Comparison of ENCODE assay signal across 35 cellular contexts in the genomic region with DNA sequence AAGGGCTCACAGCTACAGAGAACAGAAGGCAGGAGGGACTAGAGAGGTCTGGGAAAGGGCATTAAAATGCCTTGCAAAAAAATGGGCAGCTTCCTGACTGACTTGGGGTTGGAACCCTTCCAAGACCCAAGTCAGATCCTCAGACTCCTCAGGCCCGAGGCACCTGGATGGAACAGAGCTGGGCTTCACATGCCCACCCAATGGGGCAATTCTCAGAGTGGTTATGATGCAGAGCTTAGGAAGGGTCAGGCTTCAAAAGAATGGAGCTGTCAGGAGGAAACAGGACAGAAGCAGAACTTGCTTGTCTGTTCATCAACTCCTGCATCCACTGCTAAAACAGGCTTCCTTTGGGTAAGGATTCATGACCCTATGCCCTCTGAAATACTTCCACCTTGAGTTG. TPM values are rescaled to one million over a fixed set of nuclear protein-coding genes. Genes with fewer than 3 reads are reported as not detected.
"Had no signal": no experiment of that assay in that cellular context is flagged by ENCODE, and none has a peak within 500 bp of the region (broad histone marks: within the 10 kb centered on the region; RNA-seq: fewer than 3 reads in every experiment).

No MANE protein-coding gene starts in this region.

- H3K36me3 Mint-ChIP-seq: activated naive CD4-positive, alpha-beta T cell treated with anti-CD3 and anti-CD28 coated beads, Interleukin-2, amount 50 U/mL, for 72 hours; brain had no signal

- H3K4me3 ChIP-seq: ascending aorta, cardiac muscle cell, colonic mucosa, gastrocnemius medialis, right lobe of liver, tibial nerve had no signal

- DNase-seq: activated B cell treated with CpG ODN at 0.5 μM for 24 hours; activated CD4-positive, alpha-beta T cell treated with anti-CD3 and anti-CD28 coated beads, Interleukin-2, amount 50 U/mL, for 1 hour; activated CD8-positive, alpha-beta T cell treated with anti-CD3 and anti-CD28 coated beads for 36 hours; activated gamma-delta T cell treated with Interleukin-2 at 50 U/mL for 16 hours; activated T-cell treated with anti-CD3 and anti-CD28 coated beads, Interleukin-2, amount 50 U/mL, for 4 hours; cerebellar nuclear complex; colonic mucosa; effector CD8-positive, alpha-beta T cell; gastrocnemius medialis; glutamatergic neuron; kidney; left colon; mammary epithelial cell; midbrain; right lobe of liver; stimulated activated CD4-positive, alpha-beta T cell treated with anti-CD3 and anti-CD28 coated beads, Interleukin-2, amount 100 ng/mL, for 48 hours; stimulated activated naive CD4-positive, alpha-beta T cell treated with Interleukin-2 at 50 U/mL for 16 hours had no signal

- H3K4me1 ChIP-seq: colonic mucosa had no signal

- H3K27me3 ChIP-seq: ascending aorta, right lobe of liver had no signal

- H3K36me3 ChIP-seq: ascending aorta, cardiac muscle cell, colonic mucosa, gastrocnemius medialis, neutrophil, right lobe of liver, tibial nerve had no signal

- H3K27ac Mint-ChIP-seq: activated B cell treated with CpG ODN at 0.5 μM for 24 hours; nephron; progenitor cell of endocrine pancreas; T-helper 2 cell treated with Interferon-gamma antibody and Interleukin-4, amounts not matched to agents 5 μg/mL and 100 μg/mL, for 36 hours had no signal

- ATAC-seq: activated CD8-positive, alpha-beta T cell treated with anti-CD3 and anti-CD28 coated beads for 36 hours; activated naive CD4-positive, alpha-beta T cell treated with anti-CD3 and anti-CD28 coated beads, Interleukin-2, amount 50 U/mL, for 72 hours; activated T-cell treated with anti-CD3 and anti-CD28 coated beads, Interleukin-2, amount 50 U/mL, for 4 hours; activated T-helper 17 cell treated with anti-CD3 and anti-CD28 coated beads, Interleukin-2, amount 50 U/mL, for 72 hours; gastrocnemius medialis; left colon; right lobe of liver had no signal

- H3K27me3 Mint-ChIP-seq: activated CD8-positive, alpha-beta T cell treated with anti-CD3 and anti-CD28 coated beads for 36 hours had no signal

- H3K9me3 Mint-ChIP-seq: activated B cell treated with CpG ODN at 0.5 μM for 24 hours; activated CD8-positive, alpha-beta T cell treated with anti-CD3 and anti-CD28 coated beads for 36 hours; activated naive CD4-positive, alpha-beta T cell treated with anti-CD3 and anti-CD28 coated beads, Interleukin-2, amount 50 U/mL, for 72 hours; activated T-cell treated with anti-CD3 and anti-CD28 coated beads, Interleukin-2, amount 50 U/mL, for 4 hours; activated T-helper 17 cell treated with anti-CD3 and anti-CD28 coated beads, Interleukin-2, amount 50 U/mL, for 72 hours; nephron; T-helper 2 cell treated with Interferon-gamma antibody and Interleukin-4, amounts not matched to agents 5 μg/mL and 100 μg/mL, for 36 hours had no signal

- H3K9me3 ChIP-seq: ascending aorta, colonic mucosa, gastrocnemius medialis, neutrophil, right lobe of liver, tibial nerve had no signal

RNA-seq across cellular contexts. Expression of a gene that starts 9.7 kb away (rescaled TPM):
- total RNA-seq: activated B cell treated with CpG ODN at 0.5 μM for 24 hours; activated CD8-positive, alpha-beta T cell treated with anti-CD3 and anti-CD28 coated beads for 36 hours; activated naive CD4-positive, alpha-beta T cell treated with anti-CD3 and anti-CD28 coated beads, Interleukin-2, amount 50 U/mL, for 72 hours; activated T-helper 17 cell treated with anti-CD3 and anti-CD28 coated beads, Interleukin-2, amount 50 U/mL, for 72 hours; ascending aorta; cardiac muscle cell; dermis microvascular lymphatic vessel endothelial cell; epithelial cell of proximal tubule; gastrocnemius medialis; kidney; left colon; mammary epithelial cell; osteocyte; progenitor cell of endocrine pancreas; renal cortical epithelial cell; right lobe of liver; tibial nerve had no signal

RNA-seq across cellular contexts. Expression of a gene that starts 13.4 kb away (rescaled TPM):
- total RNA-seq: activated B cell treated with CpG ODN at 0.5 μM for 24 hours; activated CD8-positive, alpha-beta T cell treated with anti-CD3 and anti-CD28 coated beads for 36 hours; activated naive CD4-positive, alpha-beta T cell treated with anti-CD3 and anti-CD28 coated beads, Interleukin-2, amount 50 U/mL, for 72 hours; activated T-cell treated with anti-CD3 and anti-CD28 coated beads, Interleukin-2, amount 50 U/mL, for 4 hours; activated T-helper 17 cell treated with anti-CD3 and anti-CD28 coated beads, Interleukin-2, amount 50 U/mL, for 72 hours; ascending aorta; cardiac muscle cell; colonic mucosa; dermis microvascular lymphatic vessel endothelial cell; epithelial cell of proximal tubule; gastrocnemius medialis; kidney; left colon; liver; osteocyte; progenitor cell of endocrine pancreas; renal cortical epithelial cell; right lobe of liver; skeletal muscle tissue; tibial nerve; urinary bladder had no signal

RNA-seq across cellular contexts. Expression of a gene that starts 37.9 kb away (rescaled TPM):
- total RNA-seq: activated B cell treated with CpG ODN at 0.5 μM for 24 hours; activated CD8-positive, alpha-beta T cell treated with anti-CD3 and anti-CD28 coated beads for 36 hours; activated naive CD4-positive, alpha-beta T cell treated with anti-CD3 and anti-CD28 coated beads, Interleukin-2, amount 50 U/mL, for 72 hours; activated T-cell treated with anti-CD3 and anti-CD28 coated beads, Interleukin-2, amount 50 U/mL, for 4 hours; activated T-helper 17 cell treated with anti-CD3 and anti-CD28 coated beads, Interleukin-2, amount 50 U/mL, for 72 hours; ascending aorta; cardiac muscle cell; colonic mucosa; dermis microvascular lymphatic vessel endothelial cell; epithelial cell of proximal tubule; gastrocnemius medialis; kidney; left colon; liver; mammary epithelial cell; osteocyte; progenitor cell of endocrine pancreas; renal cortical epithelial cell; right lobe of liver; skeletal muscle tissue; temporal lobe; tibial nerve; urinary bladder had no signal
